11 cellular contexts compared by ENCODE assay signal in the genomic region with DNA sequence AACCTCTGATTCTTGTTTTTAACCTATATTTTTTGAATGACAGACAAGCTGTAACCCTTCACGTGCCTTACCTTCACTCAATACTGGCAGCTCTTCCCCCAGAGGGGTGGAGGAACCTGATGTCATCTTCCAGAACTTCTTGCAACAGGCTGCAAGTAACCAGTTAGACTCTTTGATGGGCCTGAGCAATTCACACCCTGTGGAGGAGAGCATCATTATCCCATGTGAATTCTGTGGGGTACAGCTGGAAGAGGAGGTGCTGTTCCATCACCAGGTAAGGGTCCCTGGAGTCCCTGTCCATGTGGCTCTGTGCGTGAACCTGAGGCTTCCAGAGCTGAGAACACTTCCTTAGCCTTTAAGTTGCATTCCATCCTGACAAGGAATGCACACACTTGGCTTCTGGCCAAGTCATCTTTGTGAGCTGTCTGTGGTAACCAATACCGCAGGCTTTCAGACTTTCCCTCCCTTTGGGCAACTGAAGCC. TPM values are rescaled to one million over a fixed set of nuclear protein-coding genes. Genes with fewer than 3 reads are reported as not detected.
A peak's percentile ranks its signal among the peaks of the same experiment; 100 is the strongest.
DNase-seq lines count a peak whose midpoint lies in the region; ATAC-seq and TF ChIP-seq lines count a peak whose summit lies in the region.
"Had no signal": no experiment of that assay in that cellular context is flagged by ENCODE, and none has a peak within 500 bp of the region (broad histone marks: within the 10 kb centered on the region; RNA-seq: fewer than 3 reads in every experiment).

No MANE protein-coding gene starts in this region.

- H3K27ac Mint-ChIP-seq in stimulated activated naive CD8-positive, alpha-beta T cell treated with anti-CD3 and anti-CD28 coated beads, Interleukin-15, amount 100 ng/mL, for 72 hours, result peak overlapping the region; percentile 5 to 57

- no peaks in the 10 kb centered on the region for H3K9me3 Mint-ChIP-seq in stimulated activated naive CD8-positive, alpha-beta T cell treated with anti-CD3 and anti-CD28 coated beads, Interleukin-15, amount 100 ng/mL, for 72 hours
- H3K9me3 Mint-ChIP-seq: nephron had no signal

- in situ Hi-C loops in SK-MEL-5 (cut with HindIII; ENCODE audit: low pct_unique_long_range_greater_than_20kb, low sequenced_read_pairs), result no loop called here

- no peaks in the 10 kb centered on the region for H3K27me3 Mint-ChIP-seq in stimulated activated naive CD8-positive, alpha-beta T cell treated with anti-CD3 and anti-CD28 coated beads, Interleukin-15, amount 100 ng/mL, for 72 hours

- no peak overlapping the region for H3K4me3 ChIP-seq in foreskin fibroblast (ENCODE audit: low read depth in 1 of 2, low read length in 2 of 2)
- H3K4me3 ChIP-seq: thoracic aorta had no signal

- no peak for TF ChIP-seq CTCF in foreskin fibroblast (IDR thresholded peaks at IDR 0.05; ENCODE audit: low read depth, low read length)

- no peak for ATAC-seq in stimulated activated naive CD8-positive, alpha-beta T cell treated with anti-CD3 and anti-CD28 coated beads, Interleukin-15, amount 100 ng/mL, for 72 hours
- no peak for ATAC-seq in stimulated activated naive CD8-positive, alpha-beta T cell treated with anti-CD3 and anti-CD28 coated beads, Interleukin-15, Interleukin-2, amounts not matched to agents 100 U/mL and 50 U/mL, for 24 hours
- no peak for ATAC-seq in HG02623 (IDR thresholded peaks at IDR 0.05; ENCODE audit: unreplicated experiment)

- DNase-seq in stimulated activated naive CD8-positive, alpha-beta T cell treated with anti-CD3 and anti-CD28 coated beads, Interleukin-15, amount 100 ng/mL, for 72 hours, result no peak
- no peak for DNase-seq in stimulated activated naive CD8-positive, alpha-beta T cell treated with anti-CD3 and anti-CD28 coated beads, Interleukin-15, Interleukin-2, amounts not matched to agents 100 U/mL and 50 U/mL, for 24 hours
- DNase-seq in SK-MEL-5 (ENCODE audit: low read depth, low spot score) (peak; percentile 16), foreskin fibroblast (peak; percentile 56 to 77), globus pallidus (ENCODE audit: low spot score) (no peak), GM19238 (ENCODE audit: insufficient read length, low spot score) (no peak), NCI-H524 treated with DMSO at 0.1 percent for 48 hours (lab: John Stamatoyannopoulos, UW) (no peak)
- DNase-seq: activated CD4-positive, alpha-beta T cell treated with anti-CD3 and anti-CD28 coated beads for 48 hours had no signal

- no peak overlapping the region for H3K4me3 Mint-ChIP-seq in stimulated activated naive CD8-positive, alpha-beta T cell treated with anti-CD3 and anti-CD28 coated beads, Interleukin-15, amount 100 ng/mL, for 72 hours
- H3K4me3 Mint-ChIP-seq: nephron had no signal

- peaks cover 10% of the 10 kb centered on the region for H3K4me1 Mint-ChIP-seq in stimulated activated naive CD8-positive, alpha-beta T cell treated with anti-CD3 and anti-CD28 coated beads, Interleukin-15, amount 100 ng/mL, for 72 hours
- H3K4me1 Mint-ChIP-seq: nephron had no signal

RNA-seq across cellular contexts. Expression of a gene that starts 22.7 kb away (rescaled TPM):
- total RNA-seq in SK-MEL-5 (2014; rRNA removed; shearing (Covaris generic)), result 14.6 and 15.6 TPM in 2 replicates
- 19.2 and 24.9 TPM in 2 replicates for polyA plus RNA-seq in SK-MEL-5 (2015; cell fraction: cytosol; rRNA removed)
- polyA plus RNA-seq in SK-MEL-5 (2015; cell fraction: nucleus; rRNA removed), result 27.0 and 28.6 TPM in 2 replicates

RNA-seq across cellular contexts. Expression of a gene that starts 39.5 kb away (rescaled TPM):
- 21.8 and 28.8 TPM in 2 replicates for total RNA-seq in SK-MEL-5 (2014; rRNA removed; shearing (Covaris generic))
- polyA plus RNA-seq in SK-MEL-5 (2015; cell fraction: cytosol; rRNA removed), result 11.6 and 15.9 TPM in 2 replicates
- 68.5 and 71.1 TPM in 2 replicates for polyA plus RNA-seq in SK-MEL-5 (2015; cell fraction: nucleus; rRNA removed)

Comparison
In these comparisons a context has a peak if more than half of its experiments do, and no peak if none do; other contexts are left out.
1. DNase-seq: peak in SK-MEL-5 (single experiment) and foreskin fibroblast (2 of 2); none in stimulated activated naive CD8-positive, alpha-beta T cell treated with anti-CD3 and anti-CD28 coated beads, Interleukin-15, amount 100 ng/mL, for 72 hours (0 of 2), stimulated activated naive CD8-positive, alpha-beta T cell treated with anti-CD3 and anti-CD28 coated beads, Interleukin-15, Interleukin-2, amounts not matched to agents 100 U/mL and 50 U/mL, for 24 hours (single experiment), globus pallidus (single experiment), GM19238 (single experiment) and NCI-H524 treated with DMSO at 0.1 percent for 48 hours (single experiment).